1 cellular context compared by ENCODE assay signal in genomic region chr2:10043906-10044601, GRCh38.
TF ChIP-seq lines count a peak whose summit lies in the region.

No MANE protein-coding gene starts in this region.

TF ChIP-seq in HepG2, 621 proteins besides CTCF, POLR2A, EP300 and RAD21 (continued from another document and continues in another):
- no peak; the same call in 1 of the 2 replicates for TF ChIP-seq UBTF (CRISPR knock-in tag; IDR thresholded peaks at IDR 0.05)
- no peak for TF ChIP-seq ZFP62 (CRISPR knock-in tag; IDR thresholded peaks at IDR 0.05)
- TF ChIP-seq HOXA3 (CRISPR knock-in tag; IDR thresholded peaks at IDR 0.05) = peak; percentile 87
- TF ChIP-seq E2F5 (CRISPR knock-in tag; conservative IDR thresholded peaks at IDR 0.05) = no peak
- 0 out of 4 replicates have a peak, but pooled peaks of 1 of the 2 experiments have one; percentile 7 for TF ChIP-seq HMGXB4 (CRISPR knock-in tag; IDR thresholded peaks at IDR 0.05; ENCODE audit: borderline replicate concordance in 1 of 2, low read depth in 1 of 2)
- TF ChIP-seq SMAD9 (CRISPR knock-in tag; IDR thresholded peaks at IDR 0.05) = no peak
- no peak for TF ChIP-seq MXI1 (IDR thresholded peaks at IDR 0.05; ENCODE audit: borderline replicate concordance, low read depth, low read length)
- TF ChIP-seq CBX2 (IDR thresholded peaks at IDR 0.05; ENCODE audit: low read depth, low read length) = no peak
- 0 out of 2 replicates have a peak, but pooled peaks have one; percentile 47 for TF ChIP-seq CBX2 (CRISPR knock-in tag; IDR thresholded peaks at IDR 0.05; ENCODE audit: low read depth)
- TF ChIP-seq ZNF678 (CRISPR knock-in tag; IDR thresholded peaks at IDR 0.05) = no peak
- TF ChIP-seq GATA4 (IDR thresholded peaks at IDR 0.05; ENCODE audit: borderline replicate concordance, low read depth) = no peak
- TF ChIP-seq ZNF607 (CRISPR knock-in tag; IDR thresholded peaks at IDR 0.05; ENCODE audit: borderline replicate concordance) = peak; percentile 75; the same call in 1 of the 2 replicates
- no peak for TF ChIP-seq ELF1 (CRISPR knock-in tag; IDR thresholded peaks at IDR 0.05)
- TF ChIP-seq FOSL2 (CRISPR knock-in tag; IDR thresholded peaks at IDR 0.05) = peak; percentile 55
- TF ChIP-seq HDAC1 (CRISPR knock-in tag; IDR thresholded peaks at IDR 0.05) = peak; percentile 66; the same call in 1 of the 2 replicates
- TF ChIP-seq SP2 (CRISPR knock-in tag; IDR thresholded peaks at IDR 0.05) = peak; percentile 38; the same call in 1 of the 2 replicates
- TF ChIP-seq RFXAP (CRISPR knock-in tag; IDR thresholded peaks at IDR 0.05; ENCODE audit: borderline replicate concordance) = 0 out of 2 replicates have a peak, but pooled peaks have one; percentile 17
- TF ChIP-seq NFATC3 (CRISPR knock-in tag; IDR thresholded peaks at IDR 0.05) = no peak
- TF ChIP-seq TFE3 (CRISPR knock-in tag; IDR thresholded peaks at IDR 0.05) = peak; percentile 70; the same call in 1 of the 2 replicates
- no peak for TF ChIP-seq CEBPZ (IDR thresholded peaks at IDR 0.05; ENCODE audit: low read length)
- peak; percentile 37; the same call in 1 of the 2 replicates for TF ChIP-seq RFX5 (IDR thresholded peaks at IDR 0.05; ENCODE audit: low read depth, low read length)
- TF ChIP-seq ZNF143 (CRISPR knock-in tag; IDR thresholded peaks at IDR 0.05) = no peak
- TF ChIP-seq ZNF282 (IDR thresholded peaks at IDR 0.05; ENCODE audit: partially characterized antibody) = no peak
- TF ChIP-seq ZNF552 (CRISPR knock-in tag; IDR thresholded peaks at IDR 0.05; ENCODE audit: borderline replicate concordance) = no peak
- TF ChIP-seq DRAP1 (CRISPR knock-in tag; IDR thresholded peaks at IDR 0.05) = no peak
- TF ChIP-seq FOXK1 (CRISPR knock-in tag; IDR thresholded peaks at IDR 0.05; ENCODE audit: borderline replicate concordance, low read depth) = peak; percentile 14; the same call in 1 of the 2 replicates
- peak; percentile 6; the same call in 1 of the 2 replicates for TF ChIP-seq ZNF547 (CRISPR knock-in tag; IDR thresholded peaks at IDR 0.05)
- no peak for TF ChIP-seq HNRNPK (IDR thresholded peaks at IDR 0.05; ENCODE audit: low read depth, low read length, poor library complexity, severe bottlenecking)
- no peak for TF ChIP-seq NR2F6 (IDR thresholded peaks at IDR 0.05)
- TF ChIP-seq NR2F6 (CRISPR knock-in tag; IDR thresholded peaks at IDR 0.05) = peak; percentile 49; the same call in 1 of the 2 replicates
- TF ChIP-seq ZFP91 (CRISPR knock-in tag; IDR thresholded peaks at IDR 0.05; ENCODE audit: borderline replicate concordance) = no peak; the same call in 1 of the 2 replicates
- TF ChIP-seq GLI4 (CRISPR knock-in tag; IDR thresholded peaks at IDR 0.05; ENCODE audit: borderline replicate concordance) = no peak
- TF ChIP-seq KLF6 (CRISPR knock-in tag; IDR thresholded peaks at IDR 0.05) = 0 out of 2 replicates have a peak, but pooled peaks have one; percentile 50
- TF ChIP-seq FLYWCH1 (CRISPR knock-in tag; IDR thresholded peaks at IDR 0.05) = no peak; the same call in 1 of the 2 replicates
- peak; percentile 46; the same call in 1 of the 2 replicates for TF ChIP-seq PATZ1 (CRISPR knock-in tag; IDR thresholded peaks at IDR 0.05)
- no peak for TF ChIP-seq ZSCAN22 (CRISPR knock-in tag; IDR thresholded peaks at IDR 0.05)
- peak; percentile 86 for TF ChIP-seq ATF7 (IDR thresholded peaks at IDR 0.05)
- TF ChIP-seq ATF7 (CRISPR knock-in tag; IDR thresholded peaks at IDR 0.05) = peak; percentile 98
- no peak for TF ChIP-seq GTF2F1 (IDR thresholded peaks at IDR 0.05; ENCODE audit: low read length)
- no peak for TF ChIP-seq MIER2 (CRISPR knock-in tag; IDR thresholded peaks at IDR 0.05)
- TF ChIP-seq KDM5B (CRISPR knock-in tag; IDR thresholded peaks at IDR 0.05; ENCODE audit: borderline replicate concordance) = 0 out of 2 replicates have a peak, but pooled peaks have one; percentile 40
- TF ChIP-seq KLF12 (CRISPR knock-in tag; IDR thresholded peaks at IDR 0.05; ENCODE audit: borderline replicate concordance) = no peak
- no peak for TF ChIP-seq CHD2 (IDR thresholded peaks at IDR 0.05; ENCODE audit: low read depth, low read length)
- no peak for TF ChIP-seq NONO (IDR thresholded peaks at IDR 0.05)
- peak; percentile 51; the same call in 1 of the 2 replicates for TF ChIP-seq NONO (CRISPR knock-in tag; conservative IDR thresholded peaks at IDR 0.05)
- TF ChIP-seq KLF16 (CRISPR knock-in tag; IDR thresholded peaks at IDR 0.05) = peak; percentile 77 to 93
- TF ChIP-seq SP5 (CRISPR knock-in tag; IDR thresholded peaks at IDR 0.05; ENCODE audit: borderline replicate concordance, low read depth) = peak; percentile 70
- no peak for TF ChIP-seq KDM3A (CRISPR knock-in tag; IDR thresholded peaks at IDR 0.05; ENCODE audit: low read depth)
- TF ChIP-seq ZNF839 (CRISPR knock-in tag; IDR thresholded peaks at IDR 0.05; ENCODE audit: borderline replicate concordance) = 0 out of 2 replicates have a peak, but pooled peaks have one; percentile 49
- TF ChIP-seq FOXO1 (CRISPR knock-in tag; IDR thresholded peaks at IDR 0.05) = peak; percentile 21; the same call in 1 of the 2 replicates
